Comparison of ENCODE assay signal across 21 cellular contexts in genomic region chr16:89290887-89291286, GRCh38.
DNase-seq lines count a peak whose midpoint lies in the region; ATAC-seq and TF ChIP-seq lines count a peak whose summit lies in the region.
"Had no signal": no experiment of that assay in that cellular context is flagged by ENCODE, and none has a peak within 500 bp of the region (broad histone marks: within the 10 kb centered on the region; RNA-seq: fewer than 3 reads in every experiment).

No MANE protein-coding gene starts in this region.

- peaks cover 55% of the 10 kb centered on the region for H3K4me1 Mint-ChIP-seq in WTC11

- peaks cover 18% of the 10 kb centered on the region for H3K36me3 Mint-ChIP-seq in WTC11

- TF ChIP-seq CTCF in A673 (conservative IDR thresholded peaks at IDR 0.05; ENCODE audit: low read depth, low read length), result no peak
- no peak for TF ChIP-seq CTCF in WTC11 (IDR thresholded peaks at IDR 0.05)

- no peaks in the 10 kb centered on the region for H3K9me3 ChIP-seq in A673 (ENCODE audit: low read depth, low read length, poor library complexity, severe bottlenecking)
- H3K9me3 ChIP-seq in BLaER1 treated with 17β-estradiol and CSF1 and Interleukin-3, amounts not matched to agents 10 nM and 100 nM (replicated peaks in 1 of 11), result no peaks in the 10 kb centered on the region
- H3K9me3 ChIP-seq in iPS-15b (ENCODE audit: control insufficient read depth, insufficient read depth, low read length), result no peaks in the 10 kb centered on the region
- H3K9me3 ChIP-seq: gastrocnemius medialis had no signal

- ATAC-seq in WTC11, result peak; percentile 70
- no peak for ATAC-seq in HG03439 (IDR thresholded peaks at IDR 0.05; ENCODE audit: unreplicated experiment)
- no peak for ATAC-seq in HG03520 (IDR thresholded peaks at IDR 0.05; ENCODE audit: unreplicated experiment)
- ATAC-seq: gastrocnemius medialis; naive thymus-derived CD4-positive, alpha-beta T cell had no signal

- intact Hi-C loops in A673 (cut with micrococcal nuclease; ENCODE audit: unreplicated experiment), result no loop called here

- DNase-seq in A673 (ENCODE audit: low spot score) (no peak), WTC11 (ENCODE audit: low spot score) (peak; percentile 96), T-helper 1 cell (no peak)
- DNase-seq: activated CD4-positive, alpha-beta T cell treated with anti-CD3 and anti-CD28 coated beads for 1 hour; activated CD8-positive, alpha-beta memory T cell treated with anti-CD3 and anti-CD28 coated beads, Interleukin-2, amount 50 U/mL, for 4 hours; activated naive CD4-positive, alpha-beta T cell treated with anti-CD3 and anti-CD28 coated beads, Interleukin-2, amount 50 U/mL, for 16 hours; erythroblast; gastrocnemius medialis; naive thymus-derived CD4-positive, alpha-beta T cell; NCI-H2081; NCI-H510A treated with DMSO at 0.1 percent for 48 hours; OCI-M1; stimulated activated CD4-positive, alpha-beta T cell treated with anti-CD3 and anti-CD28 coated beads, Interleukin-4, amount 100 ng/mL, for 24 hours; T-helper 9 cell had no signal

- no TSS peak for BruUV-seq in A673 (replicated peaks; lab: Mats Ljungman, UMichigan)

- H3K9me3 Mint-ChIP-seq in WTC11, result no peaks in the 10 kb centered on the region
- H3K9me3 Mint-ChIP-seq: dendritic cell treated with granulocyte-macrophage colony-stimulating factor and Interleukin-4, amounts not matched to agents 40 ng/mL and 50 ng/mL, for 4 days had no signal

- peak overlapping the region; percentile 47 for H3K4me3 Mint-ChIP-seq in WTC11
- H3K4me3 Mint-ChIP-seq: dendritic cell treated with granulocyte-macrophage colony-stimulating factor and Interleukin-4, amounts not matched to agents 40 ng/mL and 50 ng/mL, for 4 days; naive thymus-derived CD4-positive, alpha-beta T cell had no signal

- H3K27me3 Mint-ChIP-seq in WTC11 (ENCODE audit: low read depth), result no peaks in the 10 kb centered on the region
- H3K27me3 Mint-ChIP-seq: dendritic cell treated with granulocyte-macrophage colony-stimulating factor and Interleukin-4, amounts not matched to agents 40 ng/mL and 50 ng/mL, for 4 days; naive thymus-derived CD4-positive, alpha-beta T cell had no signal

- peaks cover 89 to 100% (median 100%) of the 10 kb centered on the region in 11 experiments for H4K20me1 ChIP-seq in BLaER1 treated with 17β-estradiol and CSF1 and Interleukin-3, amounts not matched to agents 10 nM and 100 nM

- H3K4me3 ChIP-seq in A673 (ENCODE audit: low read depth, low read length, poor library complexity, severe bottlenecking), result no peak overlapping the region
- no peak overlapping the region for H3K4me3 ChIP-seq in BLaER1 treated with 17β-estradiol and CSF1 and Interleukin-3, amounts not matched to agents 10 nM and 100 nM
- H3K4me3 ChIP-seq in iPS-15b (ENCODE audit: low read depth, low read length), result peak overlapping the region; percentile 35
- H3K4me3 ChIP-seq: gastrocnemius medialis, smooth muscle cell had no signal

- H3K4me2 ChIP-seq in BLaER1 treated with 17β-estradiol and CSF1 and Interleukin-3, amounts not matched to agents 10 nM and 100 nM, result peak overlapping the region in 9 of 11 experiments; percentile 3 to 86 (median 72); a peak in 16 of 22 replicates
- H3K4me2 ChIP-seq: KMS-11, smooth muscle cell had no signal

- no peaks in the 10 kb centered on the region for H3K4me1 ChIP-seq in A673 (ENCODE audit: insufficient read depth, low read length, poor library complexity, severe bottlenecking)
- H3K4me1 ChIP-seq in BLaER1 treated with 17β-estradiol and CSF1 and Interleukin-3, amounts not matched to agents 10 nM and 100 nM, result peaks cover 13 to 69% (median 61%) of the 10 kb centered on the region in 10 experiments; a peak in 19 of 20 replicates
- peaks cover 40% of the 10 kb centered on the region for H3K4me1 ChIP-seq in iPS-15b (ENCODE audit: control insufficient read depth, insufficient read depth, low read length)

- H3K36me3 ChIP-seq in A673 (ENCODE audit: insufficient read depth, low read length, poor library complexity, severe bottlenecking), result peaks cover 38% of the 10 kb centered on the region
- peaks cover 52 to 85% (median 75%) of the 10 kb centered on the region in 11 experiments for H3K36me3 ChIP-seq in BLaER1 treated with 17β-estradiol and CSF1 and Interleukin-3, amounts not matched to agents 10 nM and 100 nM
- H3K36me3 ChIP-seq in iPS-15b (ENCODE audit: control insufficient read depth, insufficient read depth, low read length), result peaks cover 32% of the 10 kb centered on the region

- H3K27ac ChIP-seq in A673 (ENCODE audit: low read depth, low read length, poor library complexity, severe bottlenecking), result peak overlapping the region; percentile 10
- peak overlapping the region in 4 of 11 experiments; percentile 9 to 36 (median 25); a peak in 1 of 22 replicates for H3K27ac ChIP-seq in BLaER1 treated with 17β-estradiol and CSF1 and Interleukin-3, amounts not matched to agents 10 nM and 100 nM
- H3K27ac ChIP-seq: KMS-11 had no signal

- POLR2A ChIA-PET in A673 (lab: Charles Lee; ENCODE audit: low non-redundant PET), result no interaction called here
- POLR2A ChIA-PET in WTC11 (lab: Charles Lee), result no interaction called here

- CTCF ChIA-PET in A673 (lab: Charles Lee) (no interaction called here), WTC11 (lab: Charles Lee) (interaction anchor here (1.0 to 8.2 kb wide), 5 partner anchors 17 to 103 kb away, joined by 3 to 89 read pairs (median 3); no protein-coding TSS in a partner anchor)

- peak overlapping the region in 7 of 11 experiments; percentile 8 to 52 (median 22); a peak in 9 of 22 replicates for H3K9ac ChIP-seq in BLaER1 treated with 17β-estradiol and CSF1 and Interleukin-3, amounts not matched to agents 10 nM and 100 nM
- peak overlapping the region; percentile 14 for H3K9ac ChIP-seq in iPS-15b (ENCODE audit: low read depth, low read length)
- H3K9ac ChIP-seq: KMS-11 had no signal

- H3K27me3 ChIP-seq in A673 (replicated peaks; ENCODE audit: insufficient read depth, low read depth, low read length, poor library complexity) (no peaks in the 10 kb centered on the region), iPS-15b (ENCODE audit: control insufficient read depth, insufficient read depth, low read length) (no peaks in the 10 kb centered on the region)
- no peaks in the 10 kb centered on the region for H3K27me3 ChIP-seq in BLaER1 treated with 17β-estradiol and CSF1 and Interleukin-3, amounts not matched to agents 10 nM and 100 nM
- H3K27me3 ChIP-seq: gastrocnemius medialis had no signal

- peak overlapping the region; percentile 99 for H3K27ac Mint-ChIP-seq in WTC11
- H3K27ac Mint-ChIP-seq: dendritic cell treated with granulocyte-macrophage colony-stimulating factor and Interleukin-4, amounts not matched to agents 40 ng/mL and 50 ng/mL, for 4 days had no signal

TF ChIP-seq in WTC11, 78 proteins besides CTCF, POLR2A, EP300 and RAD21 (continues in another document):
- TF ChIP-seq ZNF512 (CRISPR knock-in tag; IDR thresholded peaks at IDR 0.05; ENCODE audit: borderline replicate concordance), result no peak
- no peak for TF ChIP-seq CDX4 (CRISPR knock-in tag; IDR thresholded peaks at IDR 0.05; ENCODE audit: borderline replicate concordance)
- TF ChIP-seq ZNF232 (CRISPR knock-in tag; IDR thresholded peaks at IDR 0.05), result peak; percentile 62; the same call in 1 of the 2 replicates
- peak; percentile 69; the same call in 1 of the 2 replicates for TF ChIP-seq MYBL2 (CRISPR knock-in tag; IDR thresholded peaks at IDR 0.05)
- 0 out of 2 replicates have a peak, but pooled peaks have one; percentile 51 for TF ChIP-seq CREM (CRISPR knock-in tag; IDR thresholded peaks at IDR 0.05)
- TF ChIP-seq FOXP1 (CRISPR knock-in tag; IDR thresholded peaks at IDR 0.05; ENCODE audit: borderline replicate concordance), result 0 out of 2 replicates have a peak, but pooled peaks have one; percentile 22
- TF ChIP-seq HMGXB4 (CRISPR knock-in tag; IDR thresholded peaks at IDR 0.05), result no peak
- no peak for TF ChIP-seq ZMAT4 (CRISPR knock-in tag; IDR thresholded peaks at IDR 0.05)
- TF ChIP-seq ETV6 (CRISPR knock-in tag; IDR thresholded peaks at IDR 0.05), result peak; percentile 91
- 0 out of 2 replicates have a peak, but pooled peaks have one; percentile 14 for TF ChIP-seq NFE2L1 (CRISPR knock-in tag; IDR thresholded peaks at IDR 0.05)
